1 cellular context compared by ENCODE assay signal in genomic region chr9:21688108-21689102, GRCh38.
TF ChIP-seq lines count a peak whose summit lies in the region.

No MANE protein-coding gene starts in this region.

TF ChIP-seq in GM23338, 12 proteins besides CTCF, POLR2A, EP300 and RAD21 (continued from another document):
- TF ChIP-seq REST (IDR thresholded peaks at IDR 0.05; ENCODE audit: unreplicated experiment) (no peak), STAT1 (IDR thresholded peaks at IDR 0.05; ENCODE audit: unreplicated experiment) (no peak)
